In the genomic region with DNA sequence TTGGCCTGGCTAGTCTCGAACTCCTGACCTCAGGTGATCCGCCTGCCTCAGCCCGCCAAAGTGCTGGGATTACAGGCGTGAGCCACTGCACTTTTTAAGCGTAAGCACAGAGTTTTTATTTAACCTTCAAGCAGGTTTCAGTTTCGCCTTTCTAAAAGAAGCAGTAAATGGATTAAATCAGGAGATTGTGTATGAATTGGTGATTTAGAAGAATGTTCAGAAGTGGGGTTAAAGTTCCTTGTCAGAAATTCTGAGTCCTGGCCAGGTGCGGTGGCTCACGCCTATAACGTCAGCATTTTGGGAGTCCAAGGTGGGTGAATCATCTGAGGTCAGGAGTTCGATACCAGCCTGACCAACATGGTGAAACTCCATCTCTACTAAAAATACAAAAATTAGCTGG, we compare ENCODE assay signal across 28 cellular contexts. TPM values are rescaled to one million over a fixed set of nuclear protein-coding genes. Genes with fewer than 3 reads are reported as not detected.
DNase-seq lines count a peak whose midpoint lies in the region; ATAC-seq, FAIRE-seq and TF ChIP-seq lines count a peak whose summit lies in the region.
"Had no signal": no experiment of that assay in that cellular context is flagged by ENCODE, and none has a peak within 500 bp of the region (broad histone marks: within the 10 kb centered on the region; RNA-seq: fewer than 3 reads in every experiment).

No MANE protein-coding gene starts in this region.

- no peak for FAIRE-seq in kidney (lab: Jason Lieb, UNC)
- FAIRE-seq: A549, G401.6, islet of Langerhans had no signal

- ATAC-seq in mucosa of descending colon, result peak; percentile 32
- ATAC-seq in body of pancreas, result no peak
- ATAC-seq: A549; left ventricle myocardium superior; naive thymus-derived CD4-positive, alpha-beta T cell; stimulated activated naive CD8-positive, alpha-beta T cell treated with anti-CD3 and anti-CD28 coated beads, Interleukin-15, amount 100 ng/mL, for 72 hours had no signal

- TF ChIP-seq CTCF in C4-2B (conservative IDR thresholded peaks at IDR 0.05) (no peak), endodermal cell (conservative IDR thresholded peaks at IDR 0.05) (no peak), mucosa of descending colon (IDR thresholded peaks at IDR 0.05) (no peak), kidney (IDR thresholded peaks at IDR 0.05; ENCODE audit: borderline replicate concordance, extremely low read depth, insufficient read depth) (no peak), body of pancreas (IDR thresholded peaks at IDR 0.05) (no peak)

- H3K4me1 ChIP-seq in endodermal cell (ENCODE audit: control insufficient read depth, insufficient read depth, low read length), result no peaks in the 10 kb centered on the region
- H3K4me1 ChIP-seq in mucosa of descending colon (ENCODE audit: low read depth), result peaks cover 5% of the 10 kb centered on the region
- peaks cover 0 to 4% of the 10 kb centered on the region in 2 donors for H3K4me1 ChIP-seq in kidney (ENCODE audit: control insufficient read depth in 1 of 2, insufficient read depth in 1 of 2, low read depth in 1 of 2, low read length in 2 of 2)
- peaks cover 13% of the 10 kb centered on the region for H3K4me1 ChIP-seq in body of pancreas

- H3K27me3 Mint-ChIP-seq in endodermal cell (ENCODE audit: insufficient read depth), result no peaks in the 10 kb centered on the region
- H3K27me3 Mint-ChIP-seq: brain; naive thymus-derived CD4-positive, alpha-beta T cell; stimulated activated naive CD8-positive, alpha-beta T cell treated with anti-CD3 and anti-CD28 coated beads, Interleukin-15, amount 100 ng/mL, for 72 hours had no signal

- no peak overlapping the region for H3K4me3 ChIP-seq in endodermal cell (ENCODE audit: low read length)
- no peak overlapping the region for H3K4me3 ChIP-seq in mucosa of descending colon
- H3K4me3 ChIP-seq in kidney (ENCODE audit: low read length in 2 of 2), result no peak overlapping the region
- H3K4me3 ChIP-seq in body of pancreas, result no peak overlapping the region
- H3K4me3 ChIP-seq: A549 had no signal

- no peak overlapping the region for H3K9ac ChIP-seq in endodermal cell (ENCODE audit: extremely low read depth, low read length, poor library complexity, severe bottlenecking)
- no peak overlapping the region for H3K9ac ChIP-seq in kidney (ENCODE audit: low read length in 2 of 2)

- no peak for TF ChIP-seq POLR2A in body of pancreas (IDR thresholded peaks at IDR 0.05)

- no peaks in the 10 kb centered on the region for H3K9me3 ChIP-seq in endodermal cell (ENCODE audit: control insufficient read depth, low read length)
- no peaks in the 10 kb centered on the region for H3K9me3 ChIP-seq in mucosa of descending colon
- H3K9me3 ChIP-seq in kidney (ENCODE audit: control insufficient read depth in 1 of 2, low read length in 2 of 2), result no peaks in the 10 kb centered on the region
- H3K9me3 ChIP-seq in body of pancreas, result no peaks in the 10 kb centered on the region
- H3K9me3 ChIP-seq: A549 had no signal

- peaks cover 10% of the 10 kb centered on the region for H3K4me1 Mint-ChIP-seq in endodermal cell

- H3K36me3 ChIP-seq in endodermal cell (ENCODE audit: control insufficient read depth, insufficient read depth, low read length), result peaks cover 47% of the 10 kb centered on the region
- no peaks in the 10 kb centered on the region for H3K36me3 ChIP-seq in mucosa of descending colon (ENCODE audit: low read depth)
- peaks cover 9 to 15% of the 10 kb centered on the region in 2 donors for H3K36me3 ChIP-seq in kidney (ENCODE audit: control insufficient read depth in 1 of 2, insufficient read depth in 2 of 2, low read length in 2 of 2)
- peaks cover 0 to 5% of the 10 kb centered on the region in 2 donors for H3K36me3 ChIP-seq in body of pancreas (replicated peaks in 1 of 2; ENCODE audit: insufficient read depth in 1 of 2, low read depth in 2 of 2)

- 81% methylated on average over 9 to 10 of the region's 10 CpGs for WGBS in endodermal cell (ENCODE audit: insufficient coverage in 1 of 2, insufficient read length in 1 of 2), 2 experiments
- 77 to 83% methylated on average over 10 of the region's 10 CpGs for WGBS in body of pancreas, 2 donors

- H3K9me3 Mint-ChIP-seq in endodermal cell, result no peaks in the 10 kb centered on the region
- H3K9me3 Mint-ChIP-seq: naive thymus-derived CD4-positive, alpha-beta T cell; stimulated activated naive CD8-positive, alpha-beta T cell treated with anti-CD3 and anti-CD28 coated beads, Interleukin-15, amount 100 ng/mL, for 72 hours had no signal

- H3K4me3 Mint-ChIP-seq in endodermal cell, result no peak overlapping the region
- H3K4me3 Mint-ChIP-seq: brain; naive thymus-derived CD4-positive, alpha-beta T cell; stimulated activated naive CD8-positive, alpha-beta T cell treated with anti-CD3 and anti-CD28 coated beads, Interleukin-15, amount 100 ng/mL, for 72 hours had no signal

- H3K27me3 ChIP-seq in endodermal cell (ENCODE audit: control insufficient read depth, insufficient read depth, low read length, poor library complexity, severe bottlenecking) (no peaks in the 10 kb centered on the region), body of pancreas (no peaks in the 10 kb centered on the region)

- H3K36me3 Mint-ChIP-seq in endodermal cell (ENCODE audit: low read depth), result peaks cover 40% of the 10 kb centered on the region

- H3K27ac ChIP-seq in C4-2B (peak overlapping the region; percentile 1; the same call in 1 of the 2 replicates), endodermal cell (ENCODE audit: low read depth, low read length) (no peak overlapping the region), kidney (ENCODE audit: low read depth in 2 of 2, low read length in 2 of 2) (no peak overlapping the region), body of pancreas (no peak overlapping the region)
- H3K27ac ChIP-seq: A549, VCaP had no signal

- peak overlapping the region; percentile 13 for H3K27ac Mint-ChIP-seq in endodermal cell
- H3K27ac Mint-ChIP-seq: naive thymus-derived CD4-positive, alpha-beta T cell had no signal

- peak; percentile 36 for DNase-seq in NCI-H226
- DNase-seq in endodermal cell, result no peak
- DNase-seq in mucosa of descending colon, result no peak
- no peak for DNase-seq in SW 1271 (lab: John Stamatoyannopoulos, UW)
- DNase-seq in DMS79 treated with DMSO at 0.1 percent for 48 hours (lab: John Stamatoyannopoulos, UW), result no peak
- no peak for DNase-seq in kidney
- DNase-seq in body of pancreas, result no peak
- DNase-seq: activated CD4-positive, alpha-beta T cell treated with anti-CD3 and anti-CD28 coated beads for 4 hours; activated gamma-delta T cell; activated T-cell treated with anti-CD3 and anti-CD28 coated beads for 4 hours; DMS53; erythroblast; IMR-90; left ventricle myocardium superior; naive thymus-derived CD4-positive, alpha-beta T cell; NCI-H1105 treated with DMSO at 0.1 percent for 48 hours; NCI-H2029 treated with DMSO at 0.1 percent for 48 hours; NCI-H69; nucleus accumbens; Right ventricle myocardium superior; stimulated activated naive CD8-positive, alpha-beta T cell treated with anti-CD3 and anti-CD28 coated beads, Interleukin-15, amount 100 ng/mL, for 72 hours; T-helper 9 cell had no signal

- intact Hi-C loops in mucosa of descending colon (cut with DNase I, micrococcal nuclease) (no loop called here), kidney (cut with DNase I) (no loop called here), body of pancreas (cut with DNase I) (no loop called here)

RNA-seq across cellular contexts. Expression of a gene that starts 12.2 kb away (rescaled TPM):
- total RNA-seq in endodermal cell, result 100 to 1,000 TPM; 245 to 287 TPM
- 147 TPM for polyA plus RNA-seq in endodermal cell (2013, experiment 1 of 2)
- polyA plus RNA-seq in endodermal cell (2013, experiment 2 of 2), result 145 TPM
- total RNA-seq in mucosa of descending colon, result 10 to 100 TPM; 64.1 to 77.2 (median 72.9) TPM
- total RNA-seq in kidney, result 79.7 TPM
- polyA plus RNA-seq in kidney (ENCODE audit: insufficient read depth, low read depth, low replicate concordance), result 81.5 TPM
- 10 to 100 TPM; 21.8 to 26.2 TPM for total RNA-seq in body of pancreas

RNA-seq across cellular contexts. Expression of a gene that starts 37.6 kb away (rescaled TPM):
- 10 to 100 TPM; 35.1 to 36.6 TPM for total RNA-seq in endodermal cell
- polyA plus RNA-seq in endodermal cell (2013, experiment 1 of 2), result 28.9 TPM
- polyA plus RNA-seq in endodermal cell (2013, experiment 2 of 2), result 33.2 TPM
- 10 to 100 TPM; 20.4 to 35.0 (median 29.2) TPM for total RNA-seq in mucosa of descending colon
- total RNA-seq in kidney, result 19.9 TPM
- 32.7 TPM for polyA plus RNA-seq in kidney (ENCODE audit: insufficient read depth, low read depth, low replicate concordance)
- total RNA-seq in body of pancreas, result 10 to 100 TPM in 1 of 2 donors, 1 to 10 TPM in 1; 4.9 to 21.4 TPM
